Comparison of ENCODE assay signal across 8 cellular contexts in genomic region chr3:156676467-156677119, GRCh38. TPM values are rescaled to one million over a fixed set of nuclear protein-coding genes. Genes with fewer than 3 reads are reported as not detected.
DNase-seq lines count a peak whose midpoint lies in the region; ATAC-seq and TF ChIP-seq lines count a peak whose summit lies in the region.

No MANE protein-coding gene starts in this region.

- TF ChIP-seq EP300 in SK-N-SH (IDR thresholded peaks at IDR 0.05; ENCODE audit: borderline replicate concordance in 1 of 2, low read depth in 1 of 2, low read length in 1 of 2): no peak
- no peak for TF ChIP-seq EP300 in gastroesophageal sphincter (IDR thresholded peaks at IDR 0.05)
- TF ChIP-seq EP300 in stomach (IDR thresholded peaks at IDR 0.05): no peak

- CTCF ChIA-PET in SK-N-SH (lab: Yijun Ruan, JAX): interaction anchor here (1.1 to 5.6 kb wide), 13 partner anchors 8 to 480 kb away, joined by 3 to 75 read pairs (median 10); partner anchors contain the start of gene SSR3
- CTCF ChIA-PET in T-cell (lab: Charles Lee): interaction anchor here in 1 of 2 donors (1.1 kb wide), 1 partner anchor 412 kb away, joined by 4 read pairs; no protein-coding TSS in a partner anchor

- H3K9me3 Mint-ChIP-seq in T-cell: no peaks in the 10 kb centered on the region

- DNase-seq in SK-N-SH: no peak
- no peak for DNase-seq in T-cell
- no peak for DNase-seq in stomach
- DNase-seq in NK-92 treated with Interleukin-12 subunit alpha and Interleukin-12 subunit beta, amount 100 ng/mL, for 24 hours (lab: John Stamatoyannopoulos, UW): no peak
- no peak for DNase-seq in mucosa of gallbladder (ENCODE audit: low spot score)

- TF ChIP-seq CTCF in SK-N-SH (IDR thresholded peaks at IDR 0.05) (no peak), gastroesophageal sphincter (IDR thresholded peaks at IDR 0.05) (no peak), stomach (IDR thresholded peaks at IDR 0.05) (no peak)

- TF ChIP-seq RAD21 in SK-N-SH (IDR thresholded peaks at IDR 0.05; ENCODE audit: low read length): no peak

- peak overlapping the region; percentile 80 to 92 for H3K27ac Mint-ChIP-seq in T-cell

- intact Hi-C loops in stomach (cut with DNase I; ENCODE audit: low total_unique reads): loop anchor here (10.0 kb wide), 2 partner anchors 132 to 408 kb away; no protein-coding TSS in a partner anchor

- H3K9me3 ChIP-seq in SK-N-SH (no peaks in the 10 kb centered on the region), gastroesophageal sphincter (no peaks in the 10 kb centered on the region), stomach (no peaks in the 10 kb centered on the region)

- H3K4me1 ChIP-seq in SK-N-SH (ENCODE audit: control insufficient read depth in 1 of 2, insufficient read depth in 2 of 2, low read depth in 1 of 2, low read length in 1 of 2): peaks cover 12 to 16% of the 10 kb centered on the region in 2 experiments; a peak in 3 of 4 replicates
- peaks cover 7 to 60% (median 19%) of the 10 kb centered on the region in 3 donors for H3K4me1 ChIP-seq in gastroesophageal sphincter
- peaks cover 17 to 69% (median 42%) of the 10 kb centered on the region in 4 donors for H3K4me1 ChIP-seq in stomach

- POLR2A ChIA-PET in SK-N-SH (lab: Yijun Ruan, JAX) (interaction anchor here (1.2 to 1.8 kb wide), 2 partner anchors 409 to 412 kb away, joined by 3 to 7 read pairs; no protein-coding TSS in a partner anchor), T-cell (lab: Charles Lee) (interaction anchor here (1.4 to 2.2 kb wide), 3 partner anchors 10 to 412 kb away, joined by 3 to 9 read pairs (median 5); no protein-coding TSS in a partner anchor)

- H3K9ac ChIP-seq in SK-N-SH: peak overlapping the region; percentile 79

- peak overlapping the region; percentile 73 for H2AFZ ChIP-seq in SK-N-SH (ENCODE audit: low read depth)

- H3K36me3 ChIP-seq in SK-N-SH (replicated peaks in 1 of 2; ENCODE audit: control insufficient read depth in 1 of 2, insufficient read depth in 2 of 2, low read length in 1 of 2) (peaks cover 28 to 37% of the 10 kb centered on the region in 2 experiments), gastroesophageal sphincter (peaks cover 0 to 30% of the 10 kb centered on the region in 2 donors), stomach (peaks cover 0 to 30% (median 22%) of the 10 kb centered on the region in 4 donors)

- H3K9me2 ChIP-seq in SK-N-SH: no peaks in the 10 kb centered on the region

- H3K4me1 Mint-ChIP-seq in T-cell: peaks cover 62 to 68% (median 65%) of the 10 kb centered on the region in 3 donors

- ATAC-seq in SK-N-SH treated with all-trans-retinoic acid at 6 μM for 48 hours: no peak
- ATAC-seq in T-cell (replicated peaks in 1 of 4): no peak
- no peak for ATAC-seq in gastroesophageal sphincter
- no peak for ATAC-seq in HG02885 (IDR thresholded peaks at IDR 0.05; ENCODE audit: poor library complexity, unreplicated experiment)

- H3K4me3 ChIP-seq in SK-N-SH (ENCODE audit: low read depth in 2 of 2, low read length in 1 of 2) (peak overlapping the region; percentile 89 to 91), gastroesophageal sphincter (peak overlapping the region; percentile 80 to 84), stomach (peak overlapping the region; percentile 69 to 95 (median 84))

- peaks cover 23% of the 10 kb centered on the region for H4K20me1 ChIP-seq in SK-N-SH (ENCODE audit: insufficient read depth)

- H3K27me3 ChIP-seq in SK-N-SH (ENCODE audit: insufficient read depth) (no peaks in the 10 kb centered on the region), gastroesophageal sphincter (no peaks in the 10 kb centered on the region), stomach (no peaks in the 10 kb centered on the region)

- WGBS in SK-N-SH (ENCODE audit: low lambda C conversion rate): 84% methylated on average over 4 of the region's 4 CpGs
- 41 to 68% methylated on average over 4 of the region's 4 CpGs for WGBS in gastroesophageal sphincter (ENCODE audit: low coverage in 1 of 2), 2 donors
- WGBS in stomach, 5 donors: 81 to 89% (median 84%) methylated on average over 4 of the region's 4 CpGs

- H3K36me3 Mint-ChIP-seq in T-cell: peaks cover 50% of the 10 kb centered on the region

- H3F3A ChIP-seq in SK-N-SH (replicated peaks; ENCODE audit: insufficient read depth): peaks cover 12% of the 10 kb centered on the region

- H3K79me2 ChIP-seq in SK-N-SH (ENCODE audit: insufficient read depth): peaks cover 71% of the 10 kb centered on the region

- H3K27me3 Mint-ChIP-seq in T-cell: no peaks in the 10 kb centered on the region

- TF ChIP-seq POLR2A in gastroesophageal sphincter (IDR thresholded peaks at IDR 0.05) (no peak), stomach (IDR thresholded peaks at IDR 0.05) (no peak)

- H3K27ac ChIP-seq in SK-N-SH (ENCODE audit: low read depth in 2 of 2, low read length in 1 of 2) (peak overlapping the region in 1 of 2 experiments; percentile 86; a peak in 1 of 4 replicates), gastroesophageal sphincter (peak overlapping the region in 2 of 4 donors; percentile 97), stomach (peak overlapping the region in 2 of 5 donors; percentile 96 to 98)

- H3K4me2 ChIP-seq in SK-N-SH: peak overlapping the region; percentile 77

- H3K4me3 Mint-ChIP-seq in T-cell: peak overlapping the region; percentile 87 to 94 (median 90)

TF ChIP-seq in SK-N-SH, 30 proteins besides CTCF, POLR2A, EP300 and RAD21:
- TF ChIP-seq FOXM1 (IDR thresholded peaks at IDR 0.05; ENCODE audit: low read depth) (no peak), MAX (IDR thresholded peaks at IDR 0.05; ENCODE audit: low read depth) (no peak), ELF1 (IDR thresholded peaks at IDR 0.05) (no peak), SMC3 (IDR thresholded peaks at IDR 0.05; ENCODE audit: low read depth, low read length) (no peak), TEAD4 (IDR thresholded peaks at IDR 0.05; ENCODE audit: borderline replicate concordance, insufficient read depth) (no peak), YY1 (IDR thresholded peaks at IDR 0.05; ENCODE audit: low read depth) (no peak), POLR2AphosphoS5 (IDR thresholded peaks at IDR 0.05; ENCODE audit: low read depth, low read length) (no peak)
- TF ChIP-seq, protein P1, sequence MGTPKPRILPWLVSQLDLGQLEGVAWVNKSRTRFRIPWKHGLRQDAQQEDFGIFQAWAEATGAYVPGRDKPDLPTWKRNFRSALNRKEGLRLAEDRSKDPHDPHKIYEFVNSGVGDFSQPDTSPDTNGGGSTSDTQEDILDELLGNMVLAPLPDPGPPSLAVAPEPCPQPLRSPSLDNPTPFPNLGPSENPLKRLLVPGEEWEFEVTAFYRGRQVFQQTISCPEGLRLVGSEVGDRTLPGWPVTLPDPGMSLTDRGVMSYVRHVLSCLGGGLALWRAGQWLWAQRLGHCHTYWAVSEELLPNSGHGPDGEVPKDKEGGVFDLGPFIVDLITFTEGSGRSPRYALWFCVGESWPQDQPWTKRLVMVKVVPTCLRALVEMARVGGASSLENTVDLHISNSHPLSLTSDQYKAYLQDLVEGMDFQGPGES (IDR thresholded peaks at IDR 0.05; ENCODE audit: low read depth, low read length): no peak
TF ChIP-seq in SK-N-SH: peak in this region for 0.

TF ChIP-seq in SK-N-SH treated with all-trans-retinoic acid at 6 μM for 48 hours, 23 proteins besides CTCF, POLR2A, EP300 and RAD21:
- TF ChIP-seq CSRNP3 (CRISPR knock-in tag; IDR thresholded peaks at IDR 0.05): no peak
- no peak for TF ChIP-seq ZNF70 (CRISPR knock-in tag; IDR thresholded peaks at IDR 0.05)

RNA-seq across cellular contexts. Expression of gene TIPARP, which starts 2.2 kb away (rescaled TPM):
- polyA plus RNA-seq in SK-N-SH (2012; rRNA removed) (6.2 TPM in 2 replicates), stomach (10 to 100 TPM in 1 of 3 donors, 1 to 10 TPM in 2; 7.8 to 20.2 (median 9.5) TPM)
- polyA plus RNA-seq in SK-N-SH (2012; cell fraction: cytosol; rRNA removed): 6.5 and 10.8 TPM in 2 replicates
- 3.7 and 11.4 TPM in 2 replicates for polyA plus RNA-seq in SK-N-SH (2012; cell fraction: nucleus; rRNA removed)
- total RNA-seq in T-cell (100 to 1,000 TPM in 4 of 5 donors, 10 to 100 TPM in 1; 78.8 to 124 (median 110) TPM), gastroesophageal sphincter (100 to 1,000 TPM in 1 of 4 donors, 10 to 100 TPM in 3; 49.8 to 144 (median 72.6) TPM), stomach (10 to 100 TPM in 4 of 5 donors, 1 to 10 TPM in 1; 7.2 to 73.4 (median 40.6) TPM), mucosa of gallbladder (28.5 TPM)
